11 cellular contexts compared by ENCODE assay signal in genomic region chr16:4373356-4373908, GRCh38. TPM values are rescaled to one million over a fixed set of nuclear protein-coding genes. Genes with fewer than 3 reads are reported as not detected.
A peak's percentile ranks its signal among the peaks of the same experiment; 100 is the strongest.
DNase-seq lines count a peak whose midpoint lies in the region; ATAC-seq, FAIRE-seq and TF ChIP-seq lines count a peak whose summit lies in the region.
"Had no signal": no experiment of that assay in that cellular context is flagged by ENCODE, and none has a peak within 500 bp of the region (broad histone marks: within the 10 kb centered on the region; RNA-seq: fewer than 3 reads in every experiment).

No MANE protein-coding gene starts in this region.

- DNase-seq in right atrium auricular region (ENCODE audit: low spot score) (no peak), left ventricle myocardium superior (no peak), bronchial epithelial cell (ENCODE audit: low read depth) (no peak), OCI-M2 (lab: John Stamatoyannopoulos, UW; ENCODE audit: unreplicated experiment) (no peak), cerebellar nuclear complex (lab: John Stamatoyannopoulos, UW) (no peak)
- DNase-seq in activated naive CD4-positive, alpha-beta T cell treated with anti-CD3 and anti-CD28 coated beads, Interleukin-2, amount 10 ng/mL, durations not matched to agents 7 days and 5 days = no peak
- DNase-seq: activated CD8-positive, alpha-beta memory T cell treated with anti-CD3 and anti-CD28 coated beads, Interleukin-2, amount 50 U/mL, for 4 hours; NCI-H2081 treated with DMSO at 0.1 percent for 48 hours; stimulated activated naive B cell treated with anti-CD40 and anti-IgM and Interleukin-4, amounts not matched to agents 10 μg/mL and 1 μg/mL and 100 μg/mL, for 72 hours had no signal

- 52 to 61% methylated on average over 7 to 9 of the region's 9 CpGs for WGBS in mesodermal cell (ENCODE audit: insufficient coverage in 2 of 2), 2 experiments

- intact Hi-C loops in left ventricle myocardium superior (cut with micrococcal nuclease) = no loop called here

- H3K4me3 Mint-ChIP-seq in activated naive CD4-positive, alpha-beta T cell treated with anti-CD3 and anti-CD28 coated beads, Interleukin-2, amount 10 ng/mL, durations not matched to agents 7 days and 5 days = no peak overlapping the region
- H3K4me3 Mint-ChIP-seq: stimulated activated naive B cell treated with anti-CD40 and anti-IgM and Interleukin-4, amounts not matched to agents 10 μg/mL and 1 μg/mL and 100 μg/mL, for 72 hours had no signal

- H3K4me3 ChIP-seq in right atrium auricular region (peak overlapping the region; percentile 59 to 69), bronchial epithelial cell (ENCODE audit: low read depth, low read length) (peak overlapping the region; percentile 57), mesodermal cell (ENCODE audit: extremely low read depth, insufficient read depth, low read length, poor library complexity, severe bottlenecking) (peak overlapping the region; percentile 70)

- H3K27me3 Mint-ChIP-seq in activated naive CD4-positive, alpha-beta T cell treated with anti-CD3 and anti-CD28 coated beads, Interleukin-2, amount 10 ng/mL, durations not matched to agents 7 days and 5 days = no peaks in the 10 kb centered on the region
- H3K27me3 Mint-ChIP-seq: stimulated activated naive B cell treated with anti-CD40 and anti-IgM and Interleukin-4, amounts not matched to agents 10 μg/mL and 1 μg/mL and 100 μg/mL, for 72 hours had no signal

- H3K4me1 ChIP-seq in right atrium auricular region (peaks cover 0 to 93% of the 10 kb centered on the region in 2 donors), mesodermal cell (ENCODE audit: control insufficient read depth, insufficient read depth, low read length, poor library complexity, severe bottlenecking) (peaks cover 67% of the 10 kb centered on the region)

- no peaks in the 10 kb centered on the region for H3K9me3 ChIP-seq in right atrium auricular region
- H3K9me3 ChIP-seq in mesodermal cell (ENCODE audit: control insufficient read depth, low read length) = no peaks in the 10 kb centered on the region

- ATAC-seq in left ventricle myocardium superior (no peak), HG02938 (IDR thresholded peaks at IDR 0.05; ENCODE audit: unreplicated experiment) (no peak)

- H3K36me3 ChIP-seq in right atrium auricular region (no peaks in the 10 kb centered on the region), bronchial epithelial cell (ENCODE audit: control insufficient read depth, insufficient read depth, low read length) (no peaks in the 10 kb centered on the region), mesodermal cell (ENCODE audit: control insufficient read depth, insufficient read depth, low read length) (peaks cover 3% of the 10 kb centered on the region)

- CTCF ChIA-PET in activated naive CD4-positive, alpha-beta T cell treated with anti-CD3 and anti-CD28 coated beads, Interleukin-2, amount 10 ng/mL, durations not matched to agents 7 days and 5 days (lab: Charles Lee) = interaction anchor here (3.0 kb wide), 1 partner anchor 29 kb away, joined by 10 read pairs; no protein-coding TSS in a partner anchor

- TF ChIP-seq CTCF in right atrium auricular region (IDR thresholded peaks at IDR 0.05) = no peak
- no peak for TF ChIP-seq CTCF in bronchial epithelial cell (IDR thresholded peaks at IDR 0.05; ENCODE audit: insufficient read depth, low read length, severe bottlenecking)

- no peak for FAIRE-seq in bronchial epithelial cell (lab: Jason Lieb, UNC)

- peaks cover 11% of the 10 kb centered on the region for H3K4me1 Mint-ChIP-seq in activated naive CD4-positive, alpha-beta T cell treated with anti-CD3 and anti-CD28 coated beads, Interleukin-2, amount 10 ng/mL, durations not matched to agents 7 days and 5 days

- peaks cover 2% of the 10 kb centered on the region for H3K36me3 Mint-ChIP-seq in activated naive CD4-positive, alpha-beta T cell treated with anti-CD3 and anti-CD28 coated beads, Interleukin-2, amount 10 ng/mL, durations not matched to agents 7 days and 5 days

- H3K27me3 ChIP-seq in right atrium auricular region (no peaks in the 10 kb centered on the region), bronchial epithelial cell (ENCODE audit: control insufficient read depth, insufficient read depth, low read length) (no peaks in the 10 kb centered on the region)

- no peak overlapping the region for H3K27ac Mint-ChIP-seq in activated naive CD4-positive, alpha-beta T cell treated with anti-CD3 and anti-CD28 coated beads, Interleukin-2, amount 10 ng/mL, durations not matched to agents 7 days and 5 days
- H3K27ac Mint-ChIP-seq: stimulated activated naive B cell treated with anti-CD40 and anti-IgM and Interleukin-4, amounts not matched to agents 10 μg/mL and 1 μg/mL and 100 μg/mL, for 72 hours had no signal

- H3K9me3 Mint-ChIP-seq in activated naive CD4-positive, alpha-beta T cell treated with anti-CD3 and anti-CD28 coated beads, Interleukin-2, amount 10 ng/mL, durations not matched to agents 7 days and 5 days = no peaks in the 10 kb centered on the region
- H3K9me3 Mint-ChIP-seq: stimulated activated naive B cell treated with anti-CD40 and anti-IgM and Interleukin-4, amounts not matched to agents 10 μg/mL and 1 μg/mL and 100 μg/mL, for 72 hours had no signal

- H3K27ac ChIP-seq in right atrium auricular region (peak overlapping the region; percentile 89 to 93), mesodermal cell (ENCODE audit: low read depth, low read length, severe bottlenecking) (peak overlapping the region; percentile 87)

RNA-seq across cellular contexts. Expression of gene VASN, which starts 1.8 kb away (rescaled TPM):
- total RNA-seq in right atrium auricular region (10 to 100 TPM; 17.9 to 39.0 TPM), left ventricle myocardium superior (4.3 TPM), bronchial epithelial cell (6.6 and 10.0 TPM in 2 replicates)
- 29.4 TPM for polyA plus RNA-seq in mesodermal cell (2013, experiment 1 of 2)
- 26.3 TPM for polyA plus RNA-seq in mesodermal cell (2013, experiment 2 of 2)

RNA-seq across cellular contexts. Expression of gene PAM16, which starts 22.3 kb away (rescaled TPM):
- total RNA-seq in right atrium auricular region (10 to 100 TPM; 54.6 to 85.7 TPM), left ventricle myocardium superior (70.0 TPM), bronchial epithelial cell (50.3 and 54.8 TPM in 2 replicates)
- polyA plus RNA-seq in mesodermal cell (2013, experiment 1 of 2) = 60.5 TPM
- 42.8 TPM for polyA plus RNA-seq in mesodermal cell (2013, experiment 2 of 2)

RNA-seq across cellular contexts. Expression of gene CORO7, which starts 43.0 kb away (rescaled TPM):
- total RNA-seq in right atrium auricular region (10 to 100 TPM; 10.3 TPM), left ventricle myocardium superior (10.1 TPM), bronchial epithelial cell (7.6 and 15.6 TPM in 2 replicates)
- 25.0 TPM for polyA plus RNA-seq in mesodermal cell (2013, experiment 1 of 2)
- 17.7 TPM for polyA plus RNA-seq in mesodermal cell (2013, experiment 2 of 2)

RNA-seq across cellular contexts. Expression of gene DNAJA3, which starts 52.2 kb away (rescaled TPM):
- total RNA-seq in right atrium auricular region (10 to 100 TPM; 47.6 to 50.5 TPM), left ventricle myocardium superior (83.9 TPM), bronchial epithelial cell (62.9 and 74.8 TPM in 2 replicates)
- 35.8 TPM for polyA plus RNA-seq in mesodermal cell (2013, experiment 1 of 2)
- 34.8 TPM for polyA plus RNA-seq in mesodermal cell (2013, experiment 2 of 2)

RNA-seq across cellular contexts. Expression of gene GLIS2, which starts 57.6 kb away (rescaled TPM):
- total RNA-seq in right atrium auricular region (10 to 100 TPM; 10.3 to 16.0 TPM), left ventricle myocardium superior (16.6 TPM), bronchial epithelial cell (0.53 and 0.77 TPM in 2 replicates)
- 10.1 TPM for polyA plus RNA-seq in mesodermal cell (2013, experiment 1 of 2)
- 8.9 TPM for polyA plus RNA-seq in mesodermal cell (2013, experiment 2 of 2)
